ENCODE assay signal across 11 cellular contexts in genomic region chr14:104117341-104118005, GRCh38. TPM values are rescaled to one million over a fixed set of nuclear protein-coding genes. Genes with fewer than 3 reads are reported as not detected.
A peak's percentile ranks its signal among the peaks of the same experiment; 100 is the strongest.
DNase-seq lines count a peak whose midpoint lies in the region; ATAC-seq and TF ChIP-seq lines count a peak whose summit lies in the region.
"Had no signal": no experiment of that assay in that cellular context is flagged by ENCODE, and none has a peak within 500 bp of the region (broad histone marks: within the 10 kb centered on the region; RNA-seq: fewer than 3 reads in every experiment).

No MANE protein-coding gene starts in this region.

- no peaks in the 10 kb centered on the region for H3F3A ChIP-seq in GM23338 (replicated peaks; ENCODE audit: low read depth)

- in situ Hi-C loops in brain microvascular endothelial cell (cut with HindIII; ENCODE audit: low pct_ligation_motif_present, low sequenced_read_pairs): no loop called here

- intact Hi-C loops in left ventricle myocardium superior (cut with micrococcal nuclease): no loop called here

- peak overlapping the region; percentile 92 for H3K18ac ChIP-seq in trophoblast cell (ENCODE audit: low read length)

- no peak for TF ChIP-seq POLR2A in Peyer's patch (IDR thresholded peaks at IDR 0.05)

- TF ChIP-seq CTCF in GM23338 (conservative IDR thresholded peaks at IDR 0.05; ENCODE audit: low read depth in 2 of 2) (no peak; a peak in 1 of 4 replicates), Peyer's patch (IDR thresholded peaks at IDR 0.05) (no peak), brain microvascular endothelial cell (IDR thresholded peaks at IDR 0.05; ENCODE audit: low read depth, low read length, missing control alignments) (no peak), progenitor cell of endocrine pancreas (IDR thresholded peaks at IDR 0.05; ENCODE audit: unreplicated experiment) (no peak)

- H2AFZ ChIP-seq in GM23338 (peak overlapping the region; percentile 76), trophoblast cell (ENCODE audit: insufficient read depth, low read length, poor library complexity) (peak overlapping the region; percentile 73)

- H4K12ac ChIP-seq in trophoblast cell (ENCODE audit: low read depth, low read length): peak overlapping the region; percentile 45

- H3K27me3 ChIP-seq in GM23338 (ENCODE audit: insufficient read depth): peaks cover 36% of the 10 kb centered on the region
- H3K27me3 ChIP-seq in Peyer's patch: peaks cover 0 to 11% of the 10 kb centered on the region in 2 donors
- peaks cover 4% of the 10 kb centered on the region for H3K27me3 ChIP-seq in trophoblast cell (ENCODE audit: insufficient read depth, low read length)
- H3K27me3 ChIP-seq in brain microvascular endothelial cell (replicated peaks): peaks cover 29% of the 10 kb centered on the region

- H2AK5ac ChIP-seq in trophoblast cell (ENCODE audit: low read length): peak overlapping the region; percentile 39

- H3K27ac Mint-ChIP-seq in GM23338: no peak overlapping the region
- H3K27ac Mint-ChIP-seq in progenitor cell of endocrine pancreas: no peak overlapping the region
- H3K27ac Mint-ChIP-seq: T-helper 1 cell treated with Interleukin-12 subunit alpha and Interleukin-12 subunit beta and Interleukin-4 antibody, amounts not matched to agents 30 μg/mL and 1 μg/mL, for 36 hours had no signal

- H3K79me2 ChIP-seq in GM23338 (replicated peaks; ENCODE audit: insufficient read depth) (no peaks in the 10 kb centered on the region), trophoblast cell (ENCODE audit: control insufficient read depth, insufficient read depth, low read length, poor library complexity) (peaks cover 9% of the 10 kb centered on the region)

- ATAC-seq in GM23338 (peak; percentile 49), left ventricle myocardium superior (no peak)

- H3K27me3 Mint-ChIP-seq in GM23338 (ENCODE audit: insufficient read depth, low read depth, poor library complexity) (peaks cover 37% of the 10 kb centered on the region), progenitor cell of endocrine pancreas (peaks cover 62% of the 10 kb centered on the region)

- peak overlapping the region; percentile 86 for H2BK12ac ChIP-seq in trophoblast cell (ENCODE audit: low read length)

- H3K9me2 ChIP-seq in GM23338 (ENCODE audit: insufficient read depth): no peaks in the 10 kb centered on the region

- H4K8ac ChIP-seq in trophoblast cell (ENCODE audit: low read depth, low read length): peak overlapping the region; percentile 89

- no CpG with 5 or more reads among the region's 71 CpGs for WGBS in trophoblast cell (ENCODE audit: extremely low coverage, insufficient coverage, insufficient read length)

- H4K20me1 ChIP-seq in GM23338 (replicated peaks; ENCODE audit: insufficient read depth): no peaks in the 10 kb centered on the region

- no peaks in the 10 kb centered on the region for H3K9me3 ChIP-seq in Peyer's patch
- H3K9me3 ChIP-seq in trophoblast cell (ENCODE audit: insufficient read depth, low read depth, low read length): peaks cover 4% of the 10 kb centered on the region

- H3K9ac ChIP-seq in trophoblast cell (ENCODE audit: low read length): no peak overlapping the region

- peak overlapping the region; percentile 74 for H2BK5ac ChIP-seq in trophoblast cell (ENCODE audit: low read depth, low read length, poor library complexity)

- H3K9me3 Mint-ChIP-seq in GM23338 (no peaks in the 10 kb centered on the region), progenitor cell of endocrine pancreas (ENCODE audit: low read depth) (no peaks in the 10 kb centered on the region)
- H3K9me3 Mint-ChIP-seq: T-helper 1 cell treated with Interleukin-12 subunit alpha and Interleukin-12 subunit beta and Interleukin-4 antibody, amounts not matched to agents 30 μg/mL and 1 μg/mL, for 36 hours had no signal

- H3K27ac ChIP-seq in GM23338 (ENCODE audit: low read depth) (no peak overlapping the region), Peyer's patch (peak overlapping the region in 3 of 4 donors; percentile 46 to 89 (median 51)), trophoblast cell (ENCODE audit: low read depth, low read length) (peak overlapping the region; percentile 23), brain microvascular endothelial cell (no peak overlapping the region)

- H3K14ac ChIP-seq in trophoblast cell (ENCODE audit: low read length): peak overlapping the region; percentile 78

- H3K36me3 Mint-ChIP-seq in GM23338 (ENCODE audit: low read depth): no peaks in the 10 kb centered on the region
- no peaks in the 10 kb centered on the region for H3K36me3 Mint-ChIP-seq in progenitor cell of endocrine pancreas (ENCODE audit: insufficient read depth)

- H3K36me3 ChIP-seq in GM23338 (ENCODE audit: insufficient read depth) (no peaks in the 10 kb centered on the region), Peyer's patch (no peaks in the 10 kb centered on the region), trophoblast cell (ENCODE audit: control insufficient read depth in 1 of 2, insufficient read depth in 2 of 2, low read length in 2 of 2) (no peaks in the 10 kb centered on the region), brain microvascular endothelial cell (replicated peaks) (no peaks in the 10 kb centered on the region)

- H4K91ac ChIP-seq in trophoblast cell (ENCODE audit: low read depth, low read length): peak overlapping the region; percentile 91

- H3K4me1 Mint-ChIP-seq in GM23338: peaks cover 3% of the 10 kb centered on the region; the same call in 1 of the 3 replicates
- H3K4me1 Mint-ChIP-seq in progenitor cell of endocrine pancreas (ENCODE audit: low read depth): no peaks in the 10 kb centered on the region

- peak overlapping the region; percentile 92 for H2BK120ac ChIP-seq in trophoblast cell (ENCODE audit: insufficient read depth, low read length, poor library complexity)

- H3K4me2 ChIP-seq in GM23338 (peak overlapping the region; percentile 79), trophoblast cell (ENCODE audit: low read length) (peak overlapping the region; percentile 74)

- H3K23ac ChIP-seq in trophoblast cell (ENCODE audit: low read length): no peak overlapping the region

- H3K79me1 ChIP-seq in trophoblast cell (ENCODE audit: low read length): peaks cover 17% of the 10 kb centered on the region

- DNase-seq in GM23338 (ENCODE audit: low spot score): no peak
- peak in 2 of 3 donors; percentile 47 to 67 for DNase-seq in Peyer's patch
- peak; percentile 29 for DNase-seq in left ventricle myocardium superior
- no peak for DNase-seq in trophoblast cell
- no peak for DNase-seq in brain microvascular endothelial cell
- no peak for DNase-seq in progenitor cell of endocrine pancreas (ENCODE audit: low spot score, unreplicated experiment)
- no peak for DNase-seq in effector CD8-positive, alpha-beta T cell (lab: John Stamatoyannopoulos, UW)
- DNase-seq: NCI-H510A treated with DMSO at 0.1 percent for 48 hours had no signal

- H3K4me3 Mint-ChIP-seq in GM23338: peak overlapping the region; percentile 66
- no peak overlapping the region for H3K4me3 Mint-ChIP-seq in progenitor cell of endocrine pancreas (ENCODE audit: low read depth)
- H3K4me3 Mint-ChIP-seq: T-helper 1 cell treated with Interleukin-12 subunit alpha and Interleukin-12 subunit beta and Interleukin-4 antibody, amounts not matched to agents 30 μg/mL and 1 μg/mL, for 36 hours had no signal

- H3K4me3 ChIP-seq in GM23338 (peak overlapping the region; percentile 59), Peyer's patch (peak overlapping the region in 3 of 4 donors; percentile 38 to 76 (median 60)), trophoblast cell (ENCODE audit: low read depth, low read length) (peak overlapping the region; percentile 37), brain microvascular endothelial cell (ENCODE audit: low read depth, low read length) (no peak overlapping the region)

- H3K4ac ChIP-seq in trophoblast cell (ENCODE audit: low read depth, low read length): peak overlapping the region; percentile 55

- no peaks in the 10 kb centered on the region; the same call in 1 of the 2 replicates for H3K4me1 ChIP-seq in GM23338 (ENCODE audit: insufficient read depth)
- H3K4me1 ChIP-seq in Peyer's patch: peaks cover 0 to 24% (median 0%) of the 10 kb centered on the region in 4 donors
- peaks cover 27 to 30% of the 10 kb centered on the region in 2 experiments for H3K4me1 ChIP-seq in trophoblast cell (ENCODE audit: control insufficient read depth in 1 of 2, insufficient read depth in 2 of 2, low read length in 2 of 2)

TF ChIP-seq in GM23338, 12 proteins besides CTCF, POLR2A, EP300 and RAD21 (continues in another document):
- TF ChIP-seq, protein P1, sequence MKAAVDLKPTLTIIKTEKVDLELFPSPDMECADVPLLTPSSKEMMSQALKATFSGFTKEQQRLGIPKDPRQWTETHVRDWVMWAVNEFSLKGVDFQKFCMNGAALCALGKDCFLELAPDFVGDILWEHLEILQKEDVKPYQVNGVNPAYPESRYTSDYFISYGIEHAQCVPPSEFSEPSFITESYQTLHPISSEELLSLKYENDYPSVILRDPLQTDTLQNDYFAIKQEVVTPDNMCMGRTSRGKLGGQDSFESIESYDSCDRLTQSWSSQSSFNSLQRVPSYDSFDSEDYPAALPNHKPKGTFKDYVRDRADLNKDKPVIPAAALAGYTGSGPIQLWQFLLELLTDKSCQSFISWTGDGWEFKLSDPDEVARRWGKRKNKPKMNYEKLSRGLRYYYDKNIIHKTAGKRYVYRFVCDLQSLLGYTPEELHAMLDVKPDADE (IDR thresholded peaks at IDR 0.05): no peak
- no peak for TF ChIP-seq STAT1 (IDR thresholded peaks at IDR 0.05; ENCODE audit: unreplicated experiment)

RNA-seq across cellular contexts. Expression of gene KIF26A, which starts 20.9 kb away (rescaled TPM):
- total RNA-seq in GM23338 (2014; rRNA removed; shearing (Covaris generic)): 82.9 and 103 TPM in 2 replicates
- 5.6 and 6.4 TPM in 2 replicates for polyA plus RNA-seq in GM23338 (2016; fragmentation: Nextera tagmentation; extraction: Ambion mirVana)
- total RNA-seq in Peyer's patch (1 to 10 TPM in 3 of 4 donors, under 1 TPM in 1; 0.53 to 5.8 (median 1.6) TPM), left ventricle myocardium superior (6.0 TPM), progenitor cell of endocrine pancreas (7.0 and 7.4 TPM in 2 replicates)
- polyA plus RNA-seq in trophoblast cell (2013): 3.4 and 3.6 TPM in 2 replicates
- total RNA-seq: mononuclear cell had no signal

RNA-seq across cellular contexts. Expression of gene ASPG, which starts 32.0 kb away (rescaled TPM):
- total RNA-seq in GM23338 (2014; rRNA removed; shearing (Covaris generic)): 1.4 and 6.2 TPM in 2 replicates
- 0.61 and 1.1 TPM in 2 replicates for polyA plus RNA-seq in GM23338 (2016; fragmentation: Nextera tagmentation; extraction: Ambion mirVana)
- total RNA-seq in Peyer's patch (1 to 10 TPM in 3 of 4 donors, not detected in 1; 1.2 to 7.4 (median 2.3) TPM), left ventricle myocardium superior (28.2 TPM), progenitor cell of endocrine pancreas (not detected in 2 replicates)
- not detected in 2 replicates for polyA plus RNA-seq in trophoblast cell (2013)
- total RNA-seq: epithelial cell of proximal tubule had no signal

Comparison
In these comparisons a context has a peak if more than half of its experiments do, and no peak if none do; other contexts are left out.
1. DNase-seq: peak in Peyer's patch (2 of 3) and left ventricle myocardium superior (single experiment); none in GM23338 (single experiment), trophoblast cell (0 of 2), brain microvascular endothelial cell (single experiment), progenitor cell of endocrine pancreas (single experiment) and effector CD8-positive, alpha-beta T cell (single experiment).
2. H3K27ac ChIP-seq: peak in Peyer's patch (3 of 4) and trophoblast cell (single experiment); none in GM23338 (single experiment) and brain microvascular endothelial cell (single experiment).
3. RNA of gene KIF26A, which starts 20.9 kb away (total RNA-seq): 82.9 to 103 TPM in GM23338; 7.0 to 7.4 TPM in progenitor cell of endocrine pancreas, 6.0 TPM in left ventricle myocardium superior (single experiment) and 0.53 to 5.8 TPM in Peyer's patch; every median in the first group is over 10 times any median in the second.